In the genomic region with DNA sequence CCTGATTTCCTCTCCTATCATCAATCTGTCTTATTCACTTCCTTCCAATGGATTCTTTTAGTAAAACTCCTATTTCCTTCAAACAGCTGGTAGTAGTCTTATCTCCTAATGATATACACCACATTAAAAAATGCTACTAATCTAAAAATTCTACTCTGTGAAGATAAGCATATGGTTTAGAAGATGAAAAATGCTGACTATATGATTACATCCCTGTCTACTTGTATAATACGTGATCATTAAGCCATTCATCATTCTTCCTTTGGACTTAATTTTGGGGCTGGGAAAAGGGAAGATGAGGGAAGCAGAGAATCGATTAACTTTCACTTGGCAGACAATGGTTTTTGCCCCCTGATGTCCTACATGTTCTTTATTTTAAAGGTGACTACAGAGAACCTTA, we compare ENCODE assay signal across 9 cellular contexts.
"Had no signal": no experiment of that assay in that cellular context is flagged by ENCODE, and none has a peak within 500 bp of the region (broad histone marks: within the 10 kb centered on the region; RNA-seq: fewer than 3 reads in every experiment).

No MANE protein-coding gene starts in this region.

- H3K27ac Mint-ChIP-seq: GM23338, H9 had no signal

- H3K4me2 ChIP-seq: GM23338, KMS-11 had no signal

- H3K9ac ChIP-seq: KMS-11 had no signal

- H3K4me1 Mint-ChIP-seq: H9 had no signal

- H2AFZ ChIP-seq: GM23338 had no signal

- H3K9me3 Mint-ChIP-seq: GM23338, H9 had no signal

- DNase-seq: H9, HCEC 1CT, Karpas-422, KBM-7 had no signal

- H3K27ac ChIP-seq: KMS-11 had no signal

- ATAC-seq: GM23338 had no signal

- FAIRE-seq: H1, H54, HTR-8/SVneo had no signal

- H3K4me3 ChIP-seq: GM23338 had no signal

- H3K4me3 Mint-ChIP-seq: GM23338, H9 had no signal
